In genomic region chr3:154105218-154105975, GRCh38 we compare ENCODE assay signal across 26 cellular contexts. TPM values are rescaled to one million over a fixed set of nuclear protein-coding genes. Genes with fewer than 3 reads are reported as not detected.
A peak's percentile ranks its signal among the peaks of the same experiment; 100 is the strongest.
DNase-seq lines count a peak whose midpoint lies in the region; ATAC-seq and TF ChIP-seq lines count a peak whose summit lies in the region.
"Had no signal": no experiment of that assay in that cellular context is flagged by ENCODE, and none has a peak within 500 bp of the region (broad histone marks: within the 10 kb centered on the region; RNA-seq: fewer than 3 reads in every experiment).

No MANE protein-coding gene starts in this region.

- H3K9me3 ChIP-seq in muscle layer of colon (ENCODE audit: low read length) (no peaks in the 10 kb centered on the region), upper lobe of left lung (no peaks in the 10 kb centered on the region)
- H3K9me3 ChIP-seq: left ventricle myocardium inferior had no signal

- no peaks in the 10 kb centered on the region for H3K36me3 ChIP-seq in muscle layer of colon (ENCODE audit: insufficient read depth, low read length)
- no peaks in the 10 kb centered on the region for H3K36me3 ChIP-seq in upper lobe of left lung
- H3K36me3 ChIP-seq: brain microvascular endothelial cell, left ventricle myocardium inferior, neural progenitor cell had no signal

- no peaks in the 10 kb centered on the region for H3K36me3 Mint-ChIP-seq in brain
- no peaks in the 10 kb centered on the region for H3K36me3 Mint-ChIP-seq in T-helper 2 cell treated with Interferon-gamma antibody and Interleukin-4, amounts not matched to agents 5 μg/mL and 100 μg/mL, for 36 hours (ENCODE audit: low read depth)
- H3K36me3 Mint-ChIP-seq: CD8-positive, alpha-beta T cell; mesothelial cell of epicardium; neural progenitor cell had no signal

- no peak for TF ChIP-seq EP300 in upper lobe of left lung (IDR thresholded peaks at IDR 0.05)

- H3K4me3 ChIP-seq in muscle layer of colon (ENCODE audit: low read depth in 1 of 2, low read length in 2 of 2): no peak overlapping the region
- no peak overlapping the region for H3K4me3 ChIP-seq in upper lobe of left lung
- H3K4me3 ChIP-seq: hepatocyte, left ventricle myocardium inferior, neural progenitor cell had no signal

- peaks cover 6% of the 10 kb centered on the region for H3K27me3 Mint-ChIP-seq in brain
- no peaks in the 10 kb centered on the region for H3K27me3 Mint-ChIP-seq in T-helper 2 cell treated with Interferon-gamma antibody and Interleukin-4, amounts not matched to agents 5 μg/mL and 100 μg/mL, for 36 hours (ENCODE audit: low read depth)

- no peaks in the 10 kb centered on the region for H3K9me3 Mint-ChIP-seq in brain
- H3K9me3 Mint-ChIP-seq in T-helper 2 cell treated with Interferon-gamma antibody and Interleukin-4, amounts not matched to agents 5 μg/mL and 100 μg/mL, for 36 hours: no peaks in the 10 kb centered on the region
- H3K9me3 Mint-ChIP-seq: activated T-cell treated with anti-CD3 and anti-CD28 coated beads, Interleukin-2, amount 50 U/mL, for 4 hours; CD8-positive, alpha-beta T cell; mesothelial cell of epicardium; neural progenitor cell had no signal

- H3K27me3 ChIP-seq in muscle layer of colon (ENCODE audit: control insufficient read depth in 1 of 2, insufficient read depth in 2 of 2, low read length in 2 of 2) (no peaks in the 10 kb centered on the region), upper lobe of left lung (no peaks in the 10 kb centered on the region)
- H3K27me3 ChIP-seq: brain microvascular endothelial cell, foreskin keratinocyte, hepatocyte, neural progenitor cell had no signal

- peaks cover 15% of the 10 kb centered on the region for H3K4me1 Mint-ChIP-seq in brain
- H3K4me1 Mint-ChIP-seq in T-helper 2 cell treated with Interferon-gamma antibody and Interleukin-4, amounts not matched to agents 5 μg/mL and 100 μg/mL, for 36 hours (ENCODE audit: low read depth): no peaks in the 10 kb centered on the region
- H3K4me1 Mint-ChIP-seq: activated CD4-positive, alpha-beta T cell treated with anti-CD3 and anti-CD28 coated beads for 36 hours; mesothelial cell of epicardium had no signal

- H3K27ac Mint-ChIP-seq in brain: peak overlapping the region in 4 of 5 experiments; percentile 23 to 45 (median 26)
- no peak overlapping the region for H3K27ac Mint-ChIP-seq in T-helper 2 cell treated with Interferon-gamma antibody and Interleukin-4, amounts not matched to agents 5 μg/mL and 100 μg/mL, for 36 hours
- H3K27ac Mint-ChIP-seq: activated CD4-positive, alpha-beta T cell treated with anti-CD3 and anti-CD28 coated beads for 36 hours; CD8-positive, alpha-beta T cell; mesothelial cell of epicardium; neural progenitor cell had no signal

- H3K27ac ChIP-seq in muscle layer of colon (ENCODE audit: low read depth, low read length): peak overlapping the region; percentile 26
- peak overlapping the region in 2 of 4 donors; percentile 4 to 21 for H3K27ac ChIP-seq in upper lobe of left lung
- H3K27ac ChIP-seq: brain microvascular endothelial cell, foreskin keratinocyte, hepatocyte, left ventricle myocardium inferior, neural progenitor cell had no signal

- DNase-seq in NCI-H187 (lab: John Stamatoyannopoulos, UW): peak; percentile 3 to 8
- DNase-seq in upper lobe of left lung: peak in 1 of 2 donors; percentile 85
- DNase-seq in retina: no peak
- no peak for DNase-seq in NCI-H226
- no peak for DNase-seq in T-helper 2 cell treated with Interferon-gamma antibody and Interleukin-4, amounts not matched to agents 5 μg/mL and 100 μg/mL, for 36 hours (ENCODE audit: low spot score)
- DNase-seq: activated CD4-positive, alpha-beta T cell treated with anti-CD3 and anti-CD28 coated beads for 36 hours; activated naive CD4-positive, alpha-beta T cell; activated T-cell treated with anti-CD3 and anti-CD28 coated beads, Interleukin-2, amount 50 U/mL, for 4 hours; brain microvascular endothelial cell; CD8-positive, alpha-beta T cell; DMS 273 treated with DMSO at 0.1 percent for 48 hours; effector memory CD4-positive, alpha-beta T cell; erythroblast; foreskin keratinocyte; GF-D8; KG1; left ventricle myocardium inferior; MM.1S; NCI-H2171; NCI-H526 treated with DMSO at 0.1 percent for 48 hours; RPMI8226 had no signal

- TF ChIP-seq CTCF in brain (conservative IDR thresholded peaks at IDR 0.05): no peak
- TF ChIP-seq CTCF in upper lobe of left lung (IDR thresholded peaks at IDR 0.05): no peak

- H3K4me3 Mint-ChIP-seq in brain: no peak overlapping the region
- no peak overlapping the region for H3K4me3 Mint-ChIP-seq in T-helper 2 cell treated with Interferon-gamma antibody and Interleukin-4, amounts not matched to agents 5 μg/mL and 100 μg/mL, for 36 hours
- H3K4me3 Mint-ChIP-seq: activated CD4-positive, alpha-beta T cell treated with anti-CD3 and anti-CD28 coated beads for 36 hours; activated T-cell treated with anti-CD3 and anti-CD28 coated beads, Interleukin-2, amount 50 U/mL, for 4 hours; CD8-positive, alpha-beta T cell; mesothelial cell of epicardium; neural progenitor cell had no signal

- H3K9ac ChIP-seq in muscle layer of colon (ENCODE audit: low read length): no peak overlapping the region
- H3K9ac ChIP-seq: neural progenitor cell had no signal

- TF ChIP-seq POLR2A in upper lobe of left lung (IDR thresholded peaks at IDR 0.05): peak in 1 of 4 donors; percentile 10

- peak; percentile 43 to 87 for ATAC-seq in upper lobe of left lung (ENCODE audit: low FRiP score in 2 of 2)
- ATAC-seq: activated CD4-positive, alpha-beta T cell treated with anti-CD3 and anti-CD28 coated beads for 36 hours; activated T-cell treated with anti-CD3 and anti-CD28 coated beads, Interleukin-2, amount 50 U/mL, for 4 hours; CD8-positive, alpha-beta T cell; foreskin keratinocyte had no signal

- WGBS in upper lobe of left lung, 2 donors: 53 to 62% methylated on average over 4 of the region's 4 CpGs

- H3K4me1 ChIP-seq in muscle layer of colon (ENCODE audit: insufficient read depth, low read length) (peaks cover 8% of the 10 kb centered on the region), upper lobe of left lung (no peaks in the 10 kb centered on the region)
- H3K4me1 ChIP-seq: foreskin keratinocyte, left ventricle myocardium inferior, neural progenitor cell had no signal

RNA-seq across cellular contexts. Expression of gene ARHGEF26, which starts 15.8 kb away (rescaled TPM):
- 14.4 TPM for polyA plus RNA-seq in brain (ENCODE audit: insufficient read depth, low read depth, low replicate concordance)
- total RNA-seq in upper lobe of left lung: 100 to 1,000 TPM in 3 of 6 donors, 10 to 100 TPM in 3; 49.3 to 110 (median 90.9) TPM

Comparison
In these comparisons a context has a peak if more than half of its experiments do, and no peak if none do; other contexts are left out.
1. DNase-seq: peak in NCI-H187 (2 of 2); none in retina (single experiment), NCI-H226 (single experiment) and T-helper 2 cell treated with Interferon-gamma antibody and Interleukin-4, amounts not matched to agents 5 μg/mL and 100 μg/mL, for 36 hours (single experiment).